Comparison of ENCODE assay signal across 30 cellular contexts in genomic region chr13:60970736-60971135, GRCh38.
"Had no signal": no experiment of that assay in that cellular context is flagged by ENCODE, and none has a peak within 500 bp of the region (broad histone marks: within the 10 kb centered on the region; RNA-seq: fewer than 3 reads in every experiment).

No MANE protein-coding gene starts in this region.

- H3K27ac Mint-ChIP-seq: mesothelial cell of epicardium; naive B cell; natural killer cell; nephron progenitor cell; neural progenitor cell; stimulated activated naive CD8-positive, alpha-beta T cell treated with anti-CD3 and anti-CD28 coated beads, Interleukin-15, Interleukin-2, amounts not matched to agents 100 ng/mL and 50 ng/mL, for 24 hours had no signal

- H3K36me3 ChIP-seq: heart right ventricle, left lung, lower lobe of right lung, neural progenitor cell, neutrophil, right lobe of liver, suprapubic skin, thoracic aorta, tibial artery, upper lobe of right lung had no signal

- H2AFZ ChIP-seq: hepatocyte, neural progenitor cell, parathyroid adenoma had no signal

- H3K4me3 ChIP-seq: heart right ventricle, hepatocyte, left lung, lower lobe of right lung, neural progenitor cell, psoas muscle, right lobe of liver, smooth muscle cell, suprapubic skin, thoracic aorta, tibial artery, upper lobe of right lung had no signal

- H3K9ac ChIP-seq: neural progenitor cell, parathyroid adenoma had no signal

- ATAC-seq: heart right ventricle, left colon, left lung, lower lobe of right lung, natural killer cell, psoas muscle, right lobe of liver, upper lobe of right lung had no signal

- DNase-seq: heart right ventricle; kidney; left colon; lower lobe of right lung; mammary epithelial cell; mesenchymal stem cell; naive B cell; natural killer cell; nephron progenitor cell; occipital lobe; psoas muscle; right lobe of liver; stimulated activated CD4-positive, alpha-beta T cell treated with anti-CD3 and anti-CD28 coated beads, Interleukin-12 subunit alpha, Interleukin-12 subunit beta, amount 100 ng/mL, for 4 hours; stimulated activated CD4-positive, alpha-beta T cell treated with anti-CD3 and anti-CD28 coated beads, Interleukin-15, amount 100 ng/mL, for 24 hours; stimulated activated CD4-positive, alpha-beta T cell treated with anti-CD3 and anti-CD28 coated beads, Interleukin-2, amount 100 ng/mL, for 24 hours; stimulated activated CD4-positive, alpha-beta T cell treated with anti-CD3 and anti-CD28 coated beads, Interleukin-4, amount 100 ng/mL, for 1 hour; stimulated activated naive CD4-positive, alpha-beta T cell; tibial artery; trophoblast cell; upper lobe of right lung had no signal

- H3K27ac ChIP-seq: heart right ventricle, hepatocyte, left lung, lower lobe of right lung, neural progenitor cell, neutrophil, parathyroid adenoma, psoas muscle, right lobe of liver, suprapubic skin, thoracic aorta, tibial artery, upper lobe of right lung had no signal

- H3K27me3 Mint-ChIP-seq: naive B cell; stimulated activated naive CD8-positive, alpha-beta T cell treated with anti-CD3 and anti-CD28 coated beads, Interleukin-15, Interleukin-2, amounts not matched to agents 100 ng/mL and 50 ng/mL, for 24 hours had no signal

- H3K36me3 Mint-ChIP-seq: mesothelial cell of epicardium, naive B cell, neural progenitor cell had no signal

- H3K4me2 ChIP-seq: hepatocyte, neural progenitor cell, smooth muscle cell had no signal

- H3K4me1 ChIP-seq: left lung, lower lobe of right lung, neural progenitor cell, parathyroid adenoma, psoas muscle, right lobe of liver, suprapubic skin, tibial artery, upper lobe of right lung had no signal

- H3K4me1 Mint-ChIP-seq: mesothelial cell of epicardium, naive B cell, natural killer cell, nephron progenitor cell, neural progenitor cell had no signal

- H3K9me3 ChIP-seq: lower lobe of right lung, neutrophil, psoas muscle, right lobe of liver, suprapubic skin, thoracic aorta, upper lobe of right lung had no signal

- H3K27me3 ChIP-seq: heart right ventricle, hepatocyte, left lung, neural progenitor cell, neutrophil, right lobe of liver, suprapubic skin, tibial artery, upper lobe of right lung had no signal

- H3K79me2 ChIP-seq: hepatocyte, parathyroid adenoma had no signal

- H3K4me3 Mint-ChIP-seq: mesothelial cell of epicardium; naive B cell; natural killer cell; nephron progenitor cell; neural progenitor cell; stimulated activated naive CD8-positive, alpha-beta T cell treated with anti-CD3 and anti-CD28 coated beads, Interleukin-15, Interleukin-2, amounts not matched to agents 100 ng/mL and 50 ng/mL, for 24 hours had no signal
